33 cellular contexts compared by ENCODE assay signal in the genomic region with DNA sequence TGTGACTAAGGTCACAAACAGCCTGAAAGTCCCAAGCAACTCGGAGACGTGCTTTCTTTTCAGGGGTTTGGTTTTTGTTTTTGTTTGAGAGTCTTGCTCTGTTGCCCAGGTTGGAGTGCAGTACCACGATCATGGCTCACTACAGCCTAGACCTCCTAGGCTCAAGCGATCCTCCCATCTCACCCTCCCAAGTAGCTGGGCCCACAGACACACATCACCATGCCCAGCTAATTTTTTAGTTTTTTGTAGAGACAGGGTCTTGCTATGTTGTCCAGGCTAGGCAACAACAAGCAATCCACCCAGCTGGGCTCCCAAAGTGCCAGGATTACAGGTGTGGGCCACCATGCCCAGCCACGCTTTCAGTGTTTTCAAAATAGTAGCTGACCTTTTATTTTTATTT.
"Had no signal": no experiment of that assay in that cellular context is flagged by ENCODE, and none has a peak within 500 bp of the region (broad histone marks: within the 10 kb centered on the region; RNA-seq: fewer than 3 reads in every experiment).

No MANE protein-coding gene starts in this region.

- H3K9me3 Mint-ChIP-seq: naive thymus-derived CD4-positive, alpha-beta T cell; natural killer cell; nephron; neural progenitor cell; stimulated activated memory B cell treated with anti-CD40 and anti-IgM and Interleukin-4, amounts not matched to agents 10 μg/mL and 1 μg/mL and 100 μg/mL, for 72 hours; stimulated activated naive CD8-positive, alpha-beta T cell treated with anti-CD3 and anti-CD28 coated beads, Interleukin-15, amount 100 ng/mL, for 72 hours had no signal

- H3K36me3 ChIP-seq: neural progenitor cell, ovary had no signal

- H3K27me3 Mint-ChIP-seq: naive thymus-derived CD4-positive, alpha-beta T cell; progenitor cell of endocrine pancreas; stimulated activated memory B cell treated with anti-CD40 and anti-IgM and Interleukin-4, amounts not matched to agents 10 μg/mL and 1 μg/mL and 100 μg/mL, for 72 hours; stimulated activated naive CD8-positive, alpha-beta T cell treated with anti-CD3 and anti-CD28 coated beads, Interleukin-15, amount 100 ng/mL, for 72 hours had no signal

- H3K4me2 ChIP-seq: neural progenitor cell, smooth muscle cell had no signal

- H3K27ac Mint-ChIP-seq: naive thymus-derived CD4-positive, alpha-beta T cell; natural killer cell; nephron; neural progenitor cell; progenitor cell of endocrine pancreas; stimulated activated memory B cell treated with anti-CD40 and anti-IgM and Interleukin-4, amounts not matched to agents 10 μg/mL and 1 μg/mL and 100 μg/mL, for 72 hours had no signal

- H3K4me1 ChIP-seq: neural progenitor cell, parathyroid adenoma, psoas muscle, suprapubic skin, testis, thyroid gland, tibial nerve, upper lobe of left lung, vagina had no signal

- H3K36me3 Mint-ChIP-seq: natural killer cell had no signal

- H3K27me3 ChIP-seq: neural progenitor cell, ovary, spleen, suprapubic skin, testis, thyroid gland, tibial nerve, upper lobe of left lung, vagina had no signal

- ATAC-seq: naive thymus-derived CD4-positive, alpha-beta T cell; natural killer cell; psoas muscle; right cardiac atrium; sciatic nerve; stimulated activated memory B cell treated with anti-CD40 and anti-IgM and Interleukin-4, amounts not matched to agents 10 μg/mL and 1 μg/mL and 100 μg/mL, for 72 hours; stimulated activated naive CD8-positive, alpha-beta T cell treated with anti-CD3 and anti-CD28 coated beads, Interleukin-15, amount 100 ng/mL, for 72 hours; stimulated activated naive CD8-positive, alpha-beta T cell treated with anti-CD3 and anti-CD28 coated beads, Interleukin-15, Interleukin-2, amounts not matched to agents 100 U/mL and 50 U/mL, for 24 hours had no signal

- FAIRE-seq: urothelium cell line had no signal

- H3K4me3 ChIP-seq: neural progenitor cell, ovary, psoas muscle, skin epidermis, smooth muscle cell, spleen, suprapubic skin, testis, thyroid gland, tibial nerve, upper lobe of left lung, vagina had no signal

- H3K27ac ChIP-seq: neural progenitor cell, ovary, parathyroid adenoma, psoas muscle, skin epidermis, suprapubic skin, testis, thyroid gland, tibial nerve, upper lobe of left lung, vagina had no signal

- H3K4me3 Mint-ChIP-seq: naive thymus-derived CD4-positive, alpha-beta T cell; natural killer cell; nephron; neural progenitor cell; stimulated activated memory B cell treated with anti-CD40 and anti-IgM and Interleukin-4, amounts not matched to agents 10 μg/mL and 1 μg/mL and 100 μg/mL, for 72 hours; stimulated activated naive CD8-positive, alpha-beta T cell treated with anti-CD3 and anti-CD28 coated beads, Interleukin-15, amount 100 ng/mL, for 72 hours had no signal

- H3K9ac ChIP-seq: neural progenitor cell, parathyroid adenoma had no signal

- DNase-seq: naive thymus-derived CD4-positive, alpha-beta T cell; natural killer cell; nucleus accumbens; ovary; posterior cingulate gyrus; psoas muscle; right cardiac atrium; spleen; stimulated activated CD4-positive, alpha-beta T cell treated with anti-CD3 and anti-CD28 coated beads, Interleukin-12 subunit alpha, Interleukin-12 subunit beta, amount 100 ng/mL, for 4 hours; stimulated activated CD4-positive, alpha-beta T cell treated with anti-CD3 and anti-CD28 coated beads, Interleukin-1b, Interleukin-23, amount 100 ng/mL, for 48 hours; stimulated activated CD4-positive, alpha-beta T cell treated with anti-CD3 and anti-CD28 coated beads, Interleukin-4, amount 100 ng/mL, for 1 hour; stimulated activated CD4-positive, alpha-beta T cell treated with anti-CD3 and anti-CD28 coated beads, Interleukin-4, amount 100 ng/mL, for 4 hours; stimulated activated CD8-positive, alpha-beta memory T cell treated with anti-CD3 and anti-CD28 coated beads, Interleukin-4, amount 100 ng/mL, for 48 hours; stimulated activated naive CD4-positive, alpha-beta T cell; stimulated activated naive CD8-positive, alpha-beta T cell treated with anti-CD3 and anti-CD28 coated beads, Interleukin-15, amount 100 ng/mL, for 72 hours; stimulated activated naive CD8-positive, alpha-beta T cell treated with anti-CD3 and anti-CD28 coated beads, Interleukin-15, Interleukin-2, amounts not matched to agents 100 U/mL and 50 U/mL, for 24 hours; substantia nigra; testis; thyroid gland; trophoblast cell; upper lobe of left lung had no signal

- H2AFZ ChIP-seq: neural progenitor cell, parathyroid adenoma had no signal

- H3K4me1 Mint-ChIP-seq: naive thymus-derived CD4-positive, alpha-beta T cell; natural killer cell; nephron; neural progenitor cell; stimulated activated memory B cell treated with anti-CD40 and anti-IgM and Interleukin-4, amounts not matched to agents 10 μg/mL and 1 μg/mL and 100 μg/mL, for 72 hours; stimulated activated naive CD8-positive, alpha-beta T cell treated with anti-CD3 and anti-CD28 coated beads, Interleukin-15, amount 100 ng/mL, for 72 hours had no signal

- H3K9me3 ChIP-seq: ovary, psoas muscle, spleen, suprapubic skin, testis, thyroid gland, tibial nerve, upper lobe of left lung, vagina had no signal
